ENCODE assay signal across 19 cellular contexts in genomic region chr1:38268226-38268625, GRCh38.
"Had no signal": no experiment of that assay in that cellular context is flagged by ENCODE, and none has a peak within 500 bp of the region (broad histone marks: within the 10 kb centered on the region; RNA-seq: fewer than 3 reads in every experiment).

No MANE protein-coding gene starts in this region.

- H3K27ac Mint-ChIP-seq: immature natural killer cell, memory B cell, naive B cell, nephron had no signal

- H3K36me3 Mint-ChIP-seq: immature natural killer cell, memory B cell, naive B cell had no signal

- H3K36me3 ChIP-seq: esophagus muscularis mucosa, gastrocnemius medialis, heart right ventricle, left lung, lower lobe of right lung, ovary had no signal

- H3K4me3 Mint-ChIP-seq: immature natural killer cell, memory B cell, naive B cell, nephron had no signal

- H3K4me3 ChIP-seq: esophagus muscularis mucosa, gastrocnemius medialis, heart right ventricle, left lung, lower lobe of right lung, ovary had no signal

- H3K27me3 ChIP-seq: ovary had no signal

- DNase-seq: cortex of kidney; effector memory CD4-positive, alpha-beta T cell; gastrocnemius medialis; heart right ventricle; hypothalamus; immature natural killer cell; left lung; lower lobe of right lung; naive B cell; ovary; right cardiac atrium; small intestine; stimulated activated CD4-positive, alpha-beta T cell treated with anti-CD3 and anti-CD28 coated beads, Interleukin-2, amount 100 ng/mL, for 48 hours; stimulated activated naive CD4-positive, alpha-beta T cell treated with Interleukin-2 at 50 U/mL for 16 hours; trophoblast cell had no signal

- H3K4me1 ChIP-seq: gastrocnemius medialis, heart right ventricle, left lung, lower lobe of right lung had no signal

- H3K9me3 Mint-ChIP-seq: immature natural killer cell, memory B cell, nephron had no signal

- H3K27ac ChIP-seq: epithelial cell of prostate, esophagus muscularis mucosa, gastrocnemius medialis, heart right ventricle, left lung, lower lobe of right lung, ovary had no signal

- H3K4me1 Mint-ChIP-seq: immature natural killer cell had no signal

- ATAC-seq: gastrocnemius medialis, heart right ventricle, left lung, lower lobe of right lung, right cardiac atrium had no signal

- H3K9me3 ChIP-seq: esophagus muscularis mucosa, gastrocnemius medialis, heart right ventricle, left lung, lower lobe of right lung, ovary had no signal
